Comparison of ENCODE assay signal across 11 cellular contexts in genomic region chr6:74578339-74578738, GRCh38.
DNase-seq lines count a peak whose midpoint lies in the region; ATAC-seq and TF ChIP-seq lines count a peak whose summit lies in the region.
"Had no signal": no experiment of that assay in that cellular context is flagged by ENCODE, and none has a peak within 500 bp of the region (broad histone marks: within the 10 kb centered on the region; RNA-seq: fewer than 3 reads in every experiment).

No MANE protein-coding gene starts in this region.

- no peaks in the 10 kb centered on the region for H3K4me1 ChIP-seq in body of pancreas
- H3K4me1 ChIP-seq: colonic mucosa had no signal

- peak; percentile 41 for ATAC-seq in GM18868 (IDR thresholded peaks at IDR 0.05; ENCODE audit: unreplicated experiment)
- ATAC-seq in body of pancreas, result no peak
- ATAC-seq: natural killer cell had no signal

- TF ChIP-seq CTCF in fibroblast of mammary gland (conservative IDR thresholded peaks at IDR 0.05; ENCODE audit: control insufficient read depth, insufficient read depth, low read depth, low read length) (no peak), body of pancreas (IDR thresholded peaks at IDR 0.05) (no peak)

- no peaks in the 10 kb centered on the region for H3K9me3 ChIP-seq in body of pancreas
- H3K9me3 ChIP-seq: colonic mucosa had no signal

- H3K27me3 ChIP-seq in body of pancreas, result no peaks in the 10 kb centered on the region
- H3K27me3 ChIP-seq: colonic mucosa had no signal

- H3K27ac ChIP-seq in body of pancreas, result no peak overlapping the region
- H3K27ac ChIP-seq: colonic mucosa, WERI-Rb-1 had no signal

- H3K36me3 ChIP-seq in body of pancreas (replicated peaks in 1 of 2; ENCODE audit: insufficient read depth in 1 of 2, low read depth in 2 of 2), result no peaks in the 10 kb centered on the region
- H3K36me3 ChIP-seq: colonic mucosa, WERI-Rb-1 had no signal

- DNase-seq in NCI-H460 (ENCODE audit: extremely low read depth, low read depth) (peak; percentile 20), fibroblast of mammary gland (ENCODE audit: low read depth) (peak; percentile 86), stromal cell of bone marrow (ENCODE audit: low read depth) (peak; percentile 41), body of pancreas (no peak), cortex of kidney (lab: John Stamatoyannopoulos, UW) (no peak)
- no peak for DNase-seq in activated CD4-positive, alpha-beta T cell treated with anti-CD3 and anti-CD28 coated beads, Interleukin-2, amount 50 U/mL, for 48 hours
- no peak for DNase-seq in stimulated activated CD4-positive, alpha-beta T cell treated with anti-CD3 and anti-CD28 coated beads, Interleukin-4, amount 100 ng/mL, for 1 hour
- DNase-seq: colonic mucosa, natural killer cell, WERI-Rb-1 had no signal

- TF ChIP-seq POLR2A in body of pancreas (IDR thresholded peaks at IDR 0.05), result no peak

- H3K4me3 ChIP-seq in fibroblast of mammary gland (ENCODE audit: control insufficient read depth, low read depth, low read length) (no peak overlapping the region), body of pancreas (no peak overlapping the region)
- H3K4me3 ChIP-seq: colonic mucosa had no signal

- intact Hi-C loops in body of pancreas (cut with DNase I), result no loop called here

Comparison
In these comparisons a context has a peak if more than half of its experiments do, and no peak if none do; other contexts are left out.
1. DNase-seq: peak in NCI-H460 (single experiment), fibroblast of mammary gland (single experiment) and stromal cell of bone marrow (single experiment); none in activated CD4-positive, alpha-beta T cell treated with anti-CD3 and anti-CD28 coated beads, Interleukin-2, amount 50 U/mL, for 48 hours (0 of 2), body of pancreas (0 of 4), stimulated activated CD4-positive, alpha-beta T cell treated with anti-CD3 and anti-CD28 coated beads, Interleukin-4, amount 100 ng/mL, for 1 hour (single experiment) and cortex of kidney (single experiment).